1 cellular context compared by ENCODE assay signal in the genomic region with DNA sequence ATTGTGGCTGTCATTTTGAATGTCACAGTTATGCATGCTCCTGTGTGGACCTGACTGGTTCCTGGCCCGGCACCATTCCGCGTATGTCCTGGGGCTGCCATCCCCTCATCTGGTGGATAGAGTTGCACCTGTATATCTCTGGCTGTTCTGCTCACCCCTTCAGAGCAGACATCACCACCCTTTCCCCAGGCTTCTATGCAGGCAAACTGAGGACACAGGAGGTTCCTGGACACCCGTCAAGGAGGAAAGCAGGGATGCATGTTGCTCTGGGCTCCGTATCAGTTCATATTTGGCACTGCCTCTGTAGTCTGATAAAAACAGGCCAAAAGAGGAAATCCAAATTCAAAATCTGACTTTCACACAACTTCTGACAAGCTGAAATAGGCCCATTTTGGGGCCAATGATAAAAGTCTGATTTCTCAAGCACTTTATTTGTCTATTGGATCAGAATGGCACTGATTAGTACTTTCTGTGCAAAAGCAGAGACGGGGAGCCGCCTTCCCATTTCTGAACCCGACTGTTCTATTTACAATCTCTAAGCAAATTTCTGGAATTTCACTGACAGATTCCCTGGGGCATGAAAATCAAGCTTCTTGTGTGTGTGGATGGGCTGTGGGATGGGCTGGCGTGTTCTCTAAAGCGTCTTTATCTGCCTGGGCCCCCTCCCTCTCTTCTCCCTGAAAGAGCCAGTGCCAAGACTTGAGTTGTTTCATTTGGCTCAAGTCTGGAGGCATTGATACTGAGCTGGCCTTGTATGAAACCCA.
TF ChIP-seq lines count a peak whose summit lies in the region.

No MANE protein-coding gene starts in this region.

TF ChIP-seq in WTC11, 78 proteins besides CTCF, POLR2A, EP300 and RAD21 (continued from another document):
- TF ChIP-seq, protein P1, sequence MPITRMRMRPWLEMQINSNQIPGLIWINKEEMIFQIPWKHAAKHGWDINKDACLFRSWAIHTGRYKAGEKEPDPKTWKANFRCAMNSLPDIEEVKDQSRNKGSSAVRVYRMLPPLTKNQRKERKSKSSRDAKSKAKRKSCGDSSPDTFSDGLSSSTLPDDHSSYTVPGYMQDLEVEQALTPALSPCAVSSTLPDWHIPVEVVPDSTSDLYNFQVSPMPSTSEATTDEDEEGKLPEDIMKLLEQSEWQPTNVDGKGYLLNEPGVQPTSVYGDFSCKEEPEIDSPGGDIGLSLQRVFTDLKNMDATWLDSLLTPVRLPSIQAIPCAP (CRISPR knock-in tag; IDR thresholded peaks at IDR 0.05) = no peak
- TF ChIP-seq JUN (CRISPR knock-in tag; IDR thresholded peaks at IDR 0.05) (no peak), GABPB1 (CRISPR knock-in tag; IDR thresholded peaks at IDR 0.05) (no peak), ZNF671 (CRISPR knock-in tag; IDR thresholded peaks at IDR 0.05) (no peak), NFYB (CRISPR knock-in tag; conservative IDR thresholded peaks at IDR 0.05; ENCODE audit: low read depth) (no peak), MLX (CRISPR knock-in tag; IDR thresholded peaks at IDR 0.05) (no peak), ZBTB21 (CRISPR knock-in tag; IDR thresholded peaks at IDR 0.05; ENCODE audit: borderline replicate concordance) (no peak), SMAD3 (CRISPR knock-in tag; IDR thresholded peaks at IDR 0.05; ENCODE audit: borderline replicate concordance) (no peak), AR (CRISPR knock-in tag; IDR thresholded peaks at IDR 0.05) (no peak), ZNF416 (CRISPR knock-in tag; IDR thresholded peaks at IDR 0.05) (no peak), NR1H2 (CRISPR knock-in tag; IDR thresholded peaks at IDR 0.05) (no peak), HMGA2 (CRISPR knock-in tag; IDR thresholded peaks at IDR 0.05) (no peak), E2F1 (CRISPR knock-in tag; IDR thresholded peaks at IDR 0.05) (no peak)
- TF ChIP-seq, protein P2, sequence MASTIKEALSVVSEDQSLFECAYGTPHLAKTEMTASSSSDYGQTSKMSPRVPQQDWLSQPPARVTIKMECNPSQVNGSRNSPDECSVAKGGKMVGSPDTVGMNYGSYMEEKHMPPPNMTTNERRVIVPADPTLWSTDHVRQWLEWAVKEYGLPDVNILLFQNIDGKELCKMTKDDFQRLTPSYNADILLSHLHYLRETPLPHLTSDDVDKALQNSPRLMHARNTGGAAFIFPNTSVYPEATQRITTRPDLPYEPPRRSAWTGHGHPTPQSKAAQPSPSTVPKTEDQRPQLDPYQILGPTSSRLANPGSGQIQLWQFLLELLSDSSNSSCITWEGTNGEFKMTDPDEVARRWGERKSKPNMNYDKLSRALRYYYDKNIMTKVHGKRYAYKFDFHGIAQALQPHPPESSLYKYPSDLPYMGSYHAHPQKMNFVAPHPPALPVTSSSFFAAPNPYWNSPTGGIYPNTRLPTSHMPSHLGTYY (CRISPR knock-in tag; IDR thresholded peaks at IDR 0.05) = no peak
